In genomic region chr3:24215518-24215917, GRCh38 we compare ENCODE assay signal across 29 cellular contexts.
"Had no signal": no experiment of that assay in that cellular context is flagged by ENCODE, and none has a peak within 500 bp of the region (broad histone marks: within the 10 kb centered on the region; RNA-seq: fewer than 3 reads in every experiment).

No MANE protein-coding gene starts in this region.

- ATAC-seq: activated CD4-positive, CD25-positive, alpha-beta regulatory T cell treated with anti-CD3 and anti-CD28 coated beads, Interleukin-2, amount 50 U/mL, for 24 hours; activated CD8-positive, alpha-beta memory T cell treated with anti-CD3 and anti-CD28 coated beads, Interleukin-2, amount 10 ng/mL, durations not matched to agents 7 days and 5 days; activated naive CD8-positive, alpha-beta T cell treated with anti-CD3 and anti-CD28 coated beads, Interleukin-2, amount 50 U/mL, for 24 hours; body of pancreas; Right ventricle myocardium inferior had no signal

- H3K4me2 ChIP-seq: PC-9 had no signal

- H3K27ac ChIP-seq: body of pancreas, breast epithelium, PC-9, RWPE1 had no signal

- H3K4me1 Mint-ChIP-seq: activated CD4-positive, alpha-beta memory T cell treated with anti-CD3 and anti-CD28 coated beads, Interleukin-2, amount 10 ng/mL, durations not matched to agents 7 days and 5 days; activated CD8-positive, alpha-beta memory T cell treated with anti-CD3 and anti-CD28 coated beads, Interleukin-2, amount 10 ng/mL, durations not matched to agents 7 days and 5 days; activated naive CD4-positive, alpha-beta T cell treated with anti-CD3 and anti-CD28 coated beads, Interleukin-2, amount 10 ng/mL, durations not matched to agents 7 days and 5 days; activated naive CD8-positive, alpha-beta T cell treated with anti-CD3 and anti-CD28 coated beads, Interleukin-2, amount 50 U/mL, for 24 hours had no signal

- H3K9me3 Mint-ChIP-seq: activated CD4-positive, alpha-beta memory T cell treated with anti-CD3 and anti-CD28 coated beads, Interleukin-2, amount 10 ng/mL, durations not matched to agents 7 days and 5 days; activated naive CD4-positive, alpha-beta T cell treated with anti-CD3 and anti-CD28 coated beads, Interleukin-2, amount 10 ng/mL, durations not matched to agents 7 days and 5 days; activated naive CD8-positive, alpha-beta T cell treated with anti-CD3 and anti-CD28 coated beads, Interleukin-2, amount 50 U/mL, for 24 hours had no signal

- H3K36me3 ChIP-seq: breast epithelium had no signal

- H3K27ac Mint-ChIP-seq: activated CD4-positive, alpha-beta memory T cell treated with anti-CD3 and anti-CD28 coated beads, Interleukin-2, amount 10 ng/mL, durations not matched to agents 7 days and 5 days; activated CD8-positive, alpha-beta memory T cell treated with anti-CD3 and anti-CD28 coated beads, Interleukin-2, amount 10 ng/mL, durations not matched to agents 7 days and 5 days; activated naive CD4-positive, alpha-beta T cell treated with anti-CD3 and anti-CD28 coated beads, Interleukin-2, amount 10 ng/mL, durations not matched to agents 7 days and 5 days; activated naive CD8-positive, alpha-beta T cell; activated naive CD8-positive, alpha-beta T cell treated with anti-CD3 and anti-CD28 coated beads, Interleukin-2, amount 50 U/mL, for 24 hours had no signal

- DNase-seq: activated CD4-positive, alpha-beta memory T cell treated with anti-CD3 and anti-CD28 coated beads, Interleukin-2, amount 10 ng/mL, durations not matched to agents 7 days and 5 days; activated CD4-positive, alpha-beta T cell treated with anti-CD3 and anti-CD28 coated beads for 4 hours; activated CD8-positive, alpha-beta memory T cell treated with anti-CD3 and anti-CD28 coated beads for 24 hours; activated CD8-positive, alpha-beta memory T cell treated with anti-CD3 and anti-CD28 coated beads, Interleukin-2, amount 10 ng/mL, durations not matched to agents 7 days and 5 days; activated CD8-positive, alpha-beta memory T cell treated with anti-CD3 and anti-CD28 coated beads, Interleukin-2, amount 50 U/mL, for 48 hours; activated effector memory CD4-positive, alpha-beta T cell treated with Interleukin-2 at 50 U/mL for 16 hours; activated naive CD4-positive, alpha-beta T cell treated with anti-CD3 and anti-CD28 coated beads, Interleukin-2, amount 10 ng/mL, durations not matched to agents 7 days and 5 days; activated naive CD8-positive, alpha-beta T cell treated with anti-CD3 and anti-CD28 coated beads, Interleukin-2, amount 50 U/mL, for 24 hours; activated T-cell treated with anti-CD3 and anti-CD28 coated beads, Interleukin-2, amount 50 U/mL, for 48 hours; body of pancreas; Karpas-422; NCI-H1092; NCI-H1436 treated with DMSO at 0.1 percent for 48 hours; NCI-H1694 treated with DMSO at 0.1 percent for 48 hours; NCI-H2107; NCI-H2171; NCI-H2227 treated with DMSO at 0.1 percent for 48 hours; NCI-H446; NCI-H510A treated with DMSO at 0.1 percent for 48 hours; NCI-H526 treated with DMSO at 0.1 percent for 48 hours; NCI-H774; PC-9; SIG-M5 had no signal

- H3K36me3 Mint-ChIP-seq: activated CD8-positive, alpha-beta memory T cell treated with anti-CD3 and anti-CD28 coated beads, Interleukin-2, amount 10 ng/mL, durations not matched to agents 7 days and 5 days; activated naive CD4-positive, alpha-beta T cell treated with anti-CD3 and anti-CD28 coated beads, Interleukin-2, amount 10 ng/mL, durations not matched to agents 7 days and 5 days; activated naive CD8-positive, alpha-beta T cell had no signal

- H3K4me3 ChIP-seq: body of pancreas, breast epithelium, coronary artery, PC-9 had no signal

- H3K27me3 Mint-ChIP-seq: activated CD4-positive, alpha-beta memory T cell treated with anti-CD3 and anti-CD28 coated beads, Interleukin-2, amount 10 ng/mL, durations not matched to agents 7 days and 5 days; activated naive CD4-positive, alpha-beta T cell treated with anti-CD3 and anti-CD28 coated beads, Interleukin-2, amount 10 ng/mL, durations not matched to agents 7 days and 5 days; activated naive CD8-positive, alpha-beta T cell treated with anti-CD3 and anti-CD28 coated beads, Interleukin-2, amount 50 U/mL, for 24 hours had no signal

- H2AFZ ChIP-seq: PC-9 had no signal

- H3K9me3 ChIP-seq: body of pancreas, breast epithelium had no signal

- H3K27me3 ChIP-seq: body of pancreas, breast epithelium had no signal

- H3K4me3 Mint-ChIP-seq: activated CD4-positive, alpha-beta memory T cell treated with anti-CD3 and anti-CD28 coated beads, Interleukin-2, amount 10 ng/mL, durations not matched to agents 7 days and 5 days; activated CD8-positive, alpha-beta memory T cell treated with anti-CD3 and anti-CD28 coated beads, Interleukin-2, amount 10 ng/mL, durations not matched to agents 7 days and 5 days; activated naive CD4-positive, alpha-beta T cell treated with anti-CD3 and anti-CD28 coated beads, Interleukin-2, amount 10 ng/mL, durations not matched to agents 7 days and 5 days; activated naive CD8-positive, alpha-beta T cell; activated naive CD8-positive, alpha-beta T cell treated with anti-CD3 and anti-CD28 coated beads, Interleukin-2, amount 50 U/mL, for 24 hours had no signal
